9 cellular contexts compared by ENCODE assay signal in the genomic region with DNA sequence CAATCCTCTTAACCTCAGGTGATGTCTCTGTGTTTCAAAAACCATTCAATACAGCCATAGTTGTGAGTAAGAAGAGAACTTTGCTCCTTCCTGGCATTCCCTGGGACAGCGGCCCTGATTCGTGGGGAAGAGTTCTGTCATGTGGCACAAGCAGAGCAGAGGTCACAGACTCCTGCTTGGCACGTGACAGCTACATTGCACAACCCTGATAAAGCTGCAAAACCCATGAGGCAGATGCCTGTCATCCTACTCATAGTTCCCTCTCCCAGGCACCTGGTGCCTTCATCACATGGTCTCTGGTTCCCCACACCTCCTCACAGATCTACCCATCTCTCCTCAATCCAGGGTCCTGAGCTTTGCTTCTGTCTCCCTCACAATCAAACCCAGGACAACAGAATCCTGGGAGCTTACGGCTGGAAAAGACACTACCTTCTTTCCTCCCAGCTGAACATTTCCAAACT.
DNase-seq lines count a peak whose midpoint lies in the region; ATAC-seq and TF ChIP-seq lines count a peak whose summit lies in the region.
"Had no signal": no experiment of that assay in that cellular context is flagged by ENCODE, and none has a peak within 500 bp of the region (broad histone marks: within the 10 kb centered on the region; RNA-seq: fewer than 3 reads in every experiment).

No MANE protein-coding gene starts in this region.

- intact Hi-C loops in lower lobe of right lung (cut with DNase I) = no loop called here
- intact Hi-C loops in upper lobe of right lung (cut with DNase I) = no loop called here

- H3K36me3 ChIP-seq in fibroblast of lung (ENCODE audit: control insufficient read depth, insufficient read depth, low read length) (peaks cover 51% of the 10 kb centered on the region), lower lobe of right lung (peaks cover 76% of the 10 kb centered on the region), upper lobe of right lung (peaks cover 77% of the 10 kb centered on the region)

- no peak overlapping the region for H3K9ac ChIP-seq in fibroblast of lung (ENCODE audit: insufficient read depth, low read length)

- H3K9me3 ChIP-seq in fibroblast of lung (ENCODE audit: control insufficient read depth, insufficient read depth, low read depth, low read length) (no peaks in the 10 kb centered on the region), lower lobe of right lung (no peaks in the 10 kb centered on the region), upper lobe of right lung (no peaks in the 10 kb centered on the region)

- H3K4me1 Mint-ChIP-seq in chondrocyte (ENCODE audit: low read depth) = no peaks in the 10 kb centered on the region
- H3K4me1 Mint-ChIP-seq: activated naive CD8-positive, alpha-beta T cell treated with anti-CD3 and anti-CD28 coated beads, Interleukin-2, amount 50 U/mL, for 24 hours had no signal

- H3K27me3 Mint-ChIP-seq in chondrocyte (ENCODE audit: low read depth) = no peaks in the 10 kb centered on the region
- H3K27me3 Mint-ChIP-seq: activated naive CD8-positive, alpha-beta T cell treated with anti-CD3 and anti-CD28 coated beads, Interleukin-2, amount 50 U/mL, for 24 hours had no signal

- no peak overlapping the region for H3K4me2 ChIP-seq in fibroblast of lung (ENCODE audit: extremely low read depth, insufficient read depth, low read length)

- H2AFZ ChIP-seq in fibroblast of lung (ENCODE audit: low read length) = no peak overlapping the region

- no peak overlapping the region for H3K27ac Mint-ChIP-seq in chondrocyte (ENCODE audit: unreplicated experiment)
- H3K27ac Mint-ChIP-seq: activated naive CD8-positive, alpha-beta T cell treated with anti-CD3 and anti-CD28 coated beads, Interleukin-2, amount 50 U/mL, for 24 hours had no signal

- H3K79me2 ChIP-seq in fibroblast of lung (ENCODE audit: control insufficient read depth, insufficient read depth, low read length) = peaks cover 27% of the 10 kb centered on the region

- peaks cover 53% of the 10 kb centered on the region for H3K36me3 Mint-ChIP-seq in chondrocyte (ENCODE audit: low read depth)

- no peaks in the 10 kb centered on the region for H4K20me1 ChIP-seq in fibroblast of lung (ENCODE audit: control insufficient read depth, extremely low read depth, insufficient read depth, low read length)

- no peak overlapping the region for H3K4me3 ChIP-seq in fibroblast of lung (replicated peaks in 1 of 4; ENCODE audit: control extremely low read depth in 1 of 4, insufficient read depth in 1 of 4, low read depth in 3 of 4, low read length in 4 of 4)
- H3K4me3 ChIP-seq in lower lobe of right lung = no peak overlapping the region
- no peak overlapping the region for H3K4me3 ChIP-seq in upper lobe of right lung

- peak overlapping the region; percentile 7 for H3K27ac ChIP-seq in fibroblast of lung (ENCODE audit: insufficient read depth, low read length)
- H3K27ac ChIP-seq in lower lobe of right lung = no peak overlapping the region
- no peak overlapping the region for H3K27ac ChIP-seq in upper lobe of right lung

- H3K4me3 Mint-ChIP-seq in chondrocyte (ENCODE audit: unreplicated experiment) = no peak overlapping the region
- H3K4me3 Mint-ChIP-seq: activated naive CD8-positive, alpha-beta T cell treated with anti-CD3 and anti-CD28 coated beads, Interleukin-2, amount 50 U/mL, for 24 hours had no signal

- H3K9me3 Mint-ChIP-seq in chondrocyte (ENCODE audit: low read depth) = no peaks in the 10 kb centered on the region
- H3K9me3 Mint-ChIP-seq: activated naive CD8-positive, alpha-beta T cell treated with anti-CD3 and anti-CD28 coated beads, Interleukin-2, amount 50 U/mL, for 24 hours had no signal

- ATAC-seq in lower lobe of right lung = peak; percentile 31 to 50
- ATAC-seq in upper lobe of right lung = peak; percentile 53
- ATAC-seq in HG02759 (IDR thresholded peaks at IDR 0.05; ENCODE audit: unreplicated experiment) = no peak
- ATAC-seq in HG03378 (IDR thresholded peaks at IDR 0.05; ENCODE audit: unreplicated experiment) = no peak
- ATAC-seq: activated naive CD8-positive, alpha-beta T cell treated with anti-CD3 and anti-CD28 coated beads, Interleukin-2, amount 50 U/mL, for 24 hours had no signal

- TF ChIP-seq CTCF in fibroblast of lung (conservative IDR thresholded peaks at IDR 0.05 in 1 of 2, IDR thresholded peaks at IDR 0.05 in 1 of 2; ENCODE audit: low read depth in 1 of 2, low read length in 2 of 2) = no peak
- no peak for TF ChIP-seq CTCF in lower lobe of right lung (IDR thresholded peaks at IDR 0.05)
- no peak for TF ChIP-seq CTCF in upper lobe of right lung (IDR thresholded peaks at IDR 0.05)
- TF ChIP-seq CTCF in chondrocyte (IDR thresholded peaks at IDR 0.05) = no peak

- DNase-seq in MV-4-11 (lab: John Stamatoyannopoulos, UW) = peak; percentile 61
- DNase-seq in fibroblast of lung (ENCODE audit: low read depth in 2 of 2) = peak; percentile 16 to 40
- DNase-seq in lower lobe of right lung = peak; percentile 54
- peak; percentile 65 for DNase-seq in upper lobe of right lung
- DNase-seq in chondrocyte (ENCODE audit: low spot score) = no peak
- DNase-seq: activated CD4-positive, alpha-beta T cell treated with anti-CD3 and anti-CD28 coated beads for 48 hours; activated naive CD8-positive, alpha-beta T cell treated with anti-CD3 and anti-CD28 coated beads, Interleukin-2, amount 50 U/mL, for 24 hours had no signal

- H3K4me1 ChIP-seq in fibroblast of lung (ENCODE audit: control insufficient read depth, extremely low read depth, insufficient read depth, low read length) = peaks cover 8% of the 10 kb centered on the region
- H3K4me1 ChIP-seq in lower lobe of right lung = peaks cover 77% of the 10 kb centered on the region
- H3K4me1 ChIP-seq in upper lobe of right lung = peaks cover 66% of the 10 kb centered on the region

- H3K27me3 ChIP-seq in fibroblast of lung (ENCODE audit: control insufficient read depth, insufficient read depth, low read length) = no peaks in the 10 kb centered on the region
- H3K27me3 ChIP-seq in lower lobe of right lung (ENCODE audit: low read depth) = no peaks in the 10 kb centered on the region
- H3K27me3 ChIP-seq in upper lobe of right lung = no peaks in the 10 kb centered on the region

Comparison
In these comparisons a context has a peak if more than half of its experiments do, and no peak if none do; other contexts are left out.
1. ATAC-seq: peak in lower lobe of right lung (2 of 2) and upper lobe of right lung (single experiment); none in HG02759 (single experiment) and HG03378 (single experiment).